Comparison of ENCODE assay signal across 9 cellular contexts in the genomic region with DNA sequence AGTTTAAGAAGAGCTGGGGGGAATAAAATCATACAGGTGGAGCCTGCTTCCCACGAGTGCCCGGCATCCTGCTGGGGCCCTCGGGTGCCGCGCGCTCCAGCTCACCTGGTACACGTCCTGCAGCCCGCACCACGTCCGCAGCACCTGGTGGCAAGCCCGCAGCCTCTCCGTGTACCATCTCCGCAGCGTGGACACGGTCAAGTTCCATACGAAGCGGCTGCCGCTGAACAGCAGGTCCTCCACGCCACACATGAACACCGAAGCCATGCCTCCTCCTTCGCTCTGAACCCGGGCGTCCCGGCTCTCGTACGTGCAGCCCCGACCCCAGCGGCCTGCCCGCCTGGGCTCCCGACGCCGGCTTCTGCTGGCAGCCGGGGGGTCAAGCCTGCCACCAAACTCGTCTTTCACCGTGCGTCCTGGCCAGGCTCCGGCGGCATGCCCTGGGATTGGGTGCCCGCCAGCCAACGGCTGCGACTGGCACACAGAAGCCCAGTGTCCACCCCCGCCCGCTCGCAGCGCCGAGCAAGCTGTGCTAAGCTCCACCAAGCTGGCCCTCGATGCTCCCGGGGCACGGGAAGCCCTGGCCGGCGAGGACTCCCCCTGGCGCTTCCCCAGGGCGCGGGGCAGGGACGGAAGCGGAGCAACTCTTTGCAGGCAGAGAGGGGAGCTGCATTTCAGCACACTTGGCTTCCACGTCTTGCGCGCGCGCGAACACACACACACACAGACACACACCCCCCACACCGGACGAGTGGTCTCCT. TPM values are rescaled to one million over a fixed set of nuclear protein-coding genes. Genes with fewer than 3 reads are reported as not detected.
A peak's percentile ranks its signal among the peaks of the same experiment; 100 is the strongest.
DNase-seq lines count a peak whose midpoint lies in the region; ATAC-seq and TF ChIP-seq lines count a peak whose summit lies in the region.
"Had no signal": no experiment of that assay in that cellular context is flagged by ENCODE, and none has a peak within 500 bp of the region (broad histone marks: within the 10 kb centered on the region; RNA-seq: fewer than 3 reads in every experiment).

A gene (minus strand): TSS at position 366 of the 761 bp plus-strand sequence. CDS start 99 bp downstream, at position 267.

- peaks cover 12% of the 10 kb centered on the region for H3K4me1 Mint-ChIP-seq in osteocyte (ENCODE audit: unreplicated experiment)

- H3K36me3 Mint-ChIP-seq in osteocyte (ENCODE audit: unreplicated experiment), result no peaks in the 10 kb centered on the region
- H3K36me3 Mint-ChIP-seq: CD4-positive, CD25-positive, alpha-beta regulatory T cell had no signal

- H3K27ac Mint-ChIP-seq in osteocyte (ENCODE audit: unreplicated experiment), result no peak within 1 kb of the TSS
- H3K27ac Mint-ChIP-seq: CD4-positive, CD25-positive, alpha-beta regulatory T cell had no signal

- peak within 1 kb of the TSS; percentile 62 for H3K4me3 Mint-ChIP-seq in osteocyte (ENCODE audit: unreplicated experiment)

- H3K27me3 Mint-ChIP-seq in osteocyte (ENCODE audit: unreplicated experiment), result peaks cover 2% of the 10 kb centered on the region

- peak; percentile 91 for ATAC-seq in left ventricle myocardium superior
- no peak for ATAC-seq in HG03139 (IDR thresholded peaks at IDR 0.05; ENCODE audit: unreplicated experiment)

- DNase-seq in NCI-H1417 (lab: John Stamatoyannopoulos, UW), result peak in 2 of 3 experiments; percentile 57 to 66
- no peak for DNase-seq in NCI-H1417 treated with DMSO at 0.1 percent for 48 hours (lab: John Stamatoyannopoulos, UW)
- peak; percentile 4 for DNase-seq in NCI-H510A (lab: John Stamatoyannopoulos, UW)
- DNase-seq in astrocyte of the cerebellum (ENCODE audit: low read depth), result no peak
- DNase-seq in left ventricle myocardium superior, result peak; percentile 92
- peak; percentile 86 for DNase-seq in osteocyte (ENCODE audit: extremely low spot score, unreplicated experiment)
- DNase-seq in NOMO-1 (lab: John Stamatoyannopoulos, UW; ENCODE audit: unreplicated experiment in 2 of 2), result no peak

- peak within 1 kb of the TSS; percentile 41 for H3K4me3 ChIP-seq in astrocyte of the cerebellum (ENCODE audit: low read depth, low read length)

- H3K9me3 Mint-ChIP-seq in osteocyte (ENCODE audit: unreplicated experiment), result no peaks in the 10 kb centered on the region

- intact Hi-C loops in left ventricle myocardium superior (cut with micrococcal nuclease), result no loop called here

- in situ Hi-C loops in astrocyte of the cerebellum (cut with HindIII; ENCODE audit: low sequenced_read_pairs), result no loop called here

- peak; percentile 3 for TF ChIP-seq CTCF in astrocyte of the cerebellum (IDR thresholded peaks at IDR 0.05; ENCODE audit: low read depth, low read length, missing control alignments)
- TF ChIP-seq CTCF in osteocyte (IDR thresholded peaks at IDR 0.05), result no peak

RNA-seq across cellular contexts. Expression of the gene that starts here (rescaled TPM):
- total RNA-seq in left ventricle myocardium superior (14.0 TPM), osteocyte (0.52 and 1.3 TPM in 2 replicates)

Comparison
In these comparisons a context has a peak if more than half of its experiments do, and no peak if none do; other contexts are left out.
1. DNase-seq: peak in NCI-H1417 (2 of 3), NCI-H510A (single experiment), left ventricle myocardium superior (single experiment) and osteocyte (single experiment); none in NCI-H1417 treated with DMSO at 0.1 percent for 48 hours (single experiment), astrocyte of the cerebellum (single experiment) and NOMO-1 (0 of 2).